8 cellular contexts compared by ENCODE assay signal in the genomic region with DNA sequence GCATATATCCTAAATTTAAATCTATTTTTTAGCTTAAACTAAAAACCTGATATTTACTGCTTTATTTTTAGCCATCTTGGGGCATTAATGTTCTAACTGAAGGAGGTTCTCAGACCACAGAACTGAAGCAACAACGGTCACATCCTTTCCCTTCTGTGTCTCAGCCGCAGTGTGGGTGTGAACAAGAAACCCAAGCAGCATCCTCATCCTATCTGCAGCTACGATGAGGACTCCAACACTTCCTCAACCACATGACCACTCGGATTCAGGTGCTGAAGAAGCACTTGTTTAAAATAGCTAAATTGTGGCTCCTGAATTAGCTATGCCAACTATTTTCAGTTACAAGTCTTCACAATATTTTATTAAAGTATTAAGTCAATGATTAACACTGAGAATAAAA. TPM values are rescaled to one million over a fixed set of nuclear protein-coding genes. Genes with fewer than 3 reads are reported as not detected.
DNase-seq lines count a peak whose midpoint lies in the region; ATAC-seq, FAIRE-seq and TF ChIP-seq lines count a peak whose summit lies in the region.

No MANE protein-coding gene starts in this region.

- no peak for TF ChIP-seq RAD21 in HepG2 (CRISPR knock-in tag; IDR thresholded peaks at IDR 0.05)

- H3K27me3 ChIP-seq in esophagus muscularis mucosa (no peaks in the 10 kb centered on the region), HepG2 (ENCODE audit: control insufficient read depth in 1 of 2, insufficient read depth in 2 of 2, low read length in 2 of 2) (no peaks in the 10 kb centered on the region)

- peaks cover 14% of the 10 kb centered on the region for H3K36me3 Mint-ChIP-seq in T-helper 1 cell treated with Interleukin-12 subunit alpha and Interleukin-12 subunit beta and Interleukin-4 antibody, amounts not matched to agents 30 μg/mL and 1 μg/mL, for 36 hours (ENCODE audit: low read depth)

- TF ChIP-seq EP300 in esophagus muscularis mucosa (IDR thresholded peaks at IDR 0.05), result no peak
- no peak for TF ChIP-seq EP300 in HepG2 (IDR thresholded peaks at IDR 0.05; ENCODE audit: low read depth in 2 of 2, low read length in 2 of 2)
- no peak for TF ChIP-seq EP300 in HepG2 (CRISPR knock-in tag; IDR thresholded peaks at IDR 0.05; ENCODE audit: borderline replicate concordance)

- H3K9me3 Mint-ChIP-seq in T-helper 1 cell treated with Interleukin-12 subunit alpha and Interleukin-12 subunit beta and Interleukin-4 antibody, amounts not matched to agents 30 μg/mL and 1 μg/mL, for 36 hours, result no peaks in the 10 kb centered on the region

- peaks cover 88% of the 10 kb centered on the region for H3K79me2 ChIP-seq in HepG2 (ENCODE audit: insufficient read depth, low read length)

- POLR2A ChIA-PET in HepG2 (lab: Yijun Ruan, JAX), result no interaction called here

- ATAC-seq in GM19395 (IDR thresholded peaks at IDR 0.05; ENCODE audit: unreplicated experiment), result peak; percentile 71
- peak; percentile 67 for ATAC-seq in HG03066 (IDR thresholded peaks at IDR 0.05; ENCODE audit: low read depth, unreplicated experiment)
- ATAC-seq in HepG2, result no peak

- H3K4me1 Mint-ChIP-seq in T-helper 1 cell treated with Interleukin-12 subunit alpha and Interleukin-12 subunit beta and Interleukin-4 antibody, amounts not matched to agents 30 μg/mL and 1 μg/mL, for 36 hours (ENCODE audit: low read depth), result peaks cover 60% of the 10 kb centered on the region

- H3K36me3 ChIP-seq in esophagus muscularis mucosa, result no peaks in the 10 kb centered on the region
- H3K36me3 ChIP-seq in HepG2 (replicated peaks in 1 of 2; ENCODE audit: control insufficient read depth in 1 of 2, insufficient read depth in 2 of 2, low read length in 2 of 2), result no peaks in the 10 kb centered on the region

- H3K9ac ChIP-seq in HepG2 (ENCODE audit: insufficient read depth, low read depth, low read length), result no peak overlapping the region

- intact Hi-C loops in esophagus muscularis mucosa (cut with DNase I), result no loop called here
- intact Hi-C loops in HepG2 (cut with micrococcal nuclease; ENCODE audit: unreplicated experiment), result no loop called here

- peak overlapping the region; percentile 6 to 100 (median 93) for H3K27ac ChIP-seq in esophagus muscularis mucosa (replicated peaks in 1 of 4)
- no peak overlapping the region for H3K27ac ChIP-seq in HepG2 (ENCODE audit: extremely low read length, insufficient read depth, low read length)

- H3K9me3 ChIP-seq in esophagus muscularis mucosa, result no peaks in the 10 kb centered on the region
- H3K9me3 ChIP-seq in HepG2 (ENCODE audit: low read length), result no peaks in the 10 kb centered on the region

- H3K27ac Mint-ChIP-seq in T-helper 1 cell treated with Interleukin-12 subunit alpha and Interleukin-12 subunit beta and Interleukin-4 antibody, amounts not matched to agents 30 μg/mL and 1 μg/mL, for 36 hours, result peak overlapping the region; percentile 88

- H3K4me1 ChIP-seq in esophagus muscularis mucosa, result peaks cover 58 to 86% (median 83%) of the 10 kb centered on the region in 4 donors
- peaks cover 66% of the 10 kb centered on the region for H3K4me1 ChIP-seq in HepG2 (ENCODE audit: insufficient read depth, low read length)

- no peak overlapping the region for H2AFZ ChIP-seq in HepG2 (ENCODE audit: low read length)

- BruUV-seq in HepG2 (replicated peaks; lab: Mats Ljungman, UMichigan), result no TSS peak

- no peak for TF ChIP-seq POLR2A in esophagus muscularis mucosa (IDR thresholded peaks at IDR 0.05; ENCODE audit: low read depth)
- TF ChIP-seq POLR2A in HepG2 (IDR thresholded peaks at IDR 0.05; ENCODE audit: insufficient read depth in 1 of 2, low read depth in 2 of 2, low read length in 2 of 2), result no peak

- DNase-seq in esophagus muscularis mucosa (ENCODE audit: extremely low spot score), result peak; percentile 37
- DNase-seq in NCI-H2227 (lab: John Stamatoyannopoulos, UW; ENCODE audit: unreplicated experiment), result no peak
- no peak for DNase-seq in NCI-H226
- no peak for DNase-seq in NCI-H187 (lab: John Stamatoyannopoulos, UW)
- no peak for DNase-seq in HepG2 (ENCODE audit: low spot score)

- H3K4me3 ChIP-seq in esophagus muscularis mucosa (no peak overlapping the region), HepG2 (replicated peaks in 1 of 3; ENCODE audit: insufficient read depth in 1 of 3, low read depth in 2 of 3, low read length in 3 of 3) (no peak overlapping the region)

- no peak for FAIRE-seq in HepG2 (lab: Jason Lieb, UNC)

- 33% methylated on average over 4 of the region's 4 CpGs for WGBS in esophagus muscularis mucosa
- WGBS in HepG2 (ENCODE audit: low lambda C conversion rate), result 78% methylated on average over 4 of the region's 4 CpGs

- in situ Hi-C loops in HepG2 (cut with HindIII; ENCODE audit: extremely low pct_ligation_motif_present, low pct_unique_long_range_greater_than_20kb), result no loop called here

- no peak overlapping the region for H3K4me2 ChIP-seq in HepG2 (ENCODE audit: low read depth, low read length)

- no peaks in the 10 kb centered on the region for H3K27me3 Mint-ChIP-seq in T-helper 1 cell treated with Interleukin-12 subunit alpha and Interleukin-12 subunit beta and Interleukin-4 antibody, amounts not matched to agents 30 μg/mL and 1 μg/mL, for 36 hours (ENCODE audit: low read depth)

- peaks cover 17% of the 10 kb centered on the region for H4K20me1 ChIP-seq in HepG2 (ENCODE audit: insufficient read depth, low read length)

- peak overlapping the region; percentile 40 for H3K4me3 Mint-ChIP-seq in T-helper 1 cell treated with Interleukin-12 subunit alpha and Interleukin-12 subunit beta and Interleukin-4 antibody, amounts not matched to agents 30 μg/mL and 1 μg/mL, for 36 hours

- CTCF ChIA-PET in HepG2 (lab: Yijun Ruan, JAX; ENCODE audit: low intra/inter-chr PET ratio, low total read pairs), result no interaction called here

- no peak for TF ChIP-seq CTCF in esophagus muscularis mucosa (IDR thresholded peaks at IDR 0.05)
- no peak for TF ChIP-seq CTCF in HepG2 (CRISPR knock-in tag; IDR thresholded peaks at IDR 0.05)

TF ChIP-seq in HepG2, 621 proteins besides CTCF, POLR2A, EP300 and RAD21:
- no peak for TF ChIP-seq ZNF496 (CRISPR knock-in tag; IDR thresholded peaks at IDR 0.05; ENCODE audit: insufficient replicate concordance)
- no peak for TF ChIP-seq NCOA5 (CRISPR knock-in tag; IDR thresholded peaks at IDR 0.05)
- TF ChIP-seq SMYD3 (CRISPR knock-in tag; IDR thresholded peaks at IDR 0.05), result no peak
- TF ChIP-seq CREM (IDR thresholded peaks at IDR 0.05), result no peak
- TF ChIP-seq CREM (CRISPR knock-in tag; IDR thresholded peaks at IDR 0.05), result no peak
- TF ChIP-seq TOPORS (CRISPR knock-in tag; IDR thresholded peaks at IDR 0.05), result no peak

RNA-seq across cellular contexts. Expression of a gene that starts 5.3 kb away (rescaled TPM):
- total RNA-seq in esophagus muscularis mucosa, result 100 to 1,000 TPM; 166 to 235 (median 202) TPM
- 26.0 and 37.3 TPM in 2 replicates for total RNA-seq in HepG2 (2016; rRNA removed; fragmentation: Illumina TruSeq; extraction: Trizol)
- total RNA-seq in HepG2 (2016; cell fraction: cytosol; rRNA removed; fragmentation: Illumina TruSeq; extraction: Trizol; ENCODE audit: low read depth), result 23.2 and 25.4 TPM in 2 replicates
- total RNA-seq in HepG2 (2016; cell fraction: insoluble cytoplasmic fraction; rRNA removed; fragmentation: Illumina TruSeq; extraction: Trizol), result 23.4 and 37.6 TPM in 2 replicates
- 25.1 and 27.8 TPM in 2 replicates for total RNA-seq in HepG2 (2016; cell fraction: membrane; rRNA removed; fragmentation: Illumina TruSeq; extraction: Trizol)
- total RNA-seq in HepG2 (2016; cell fraction: nucleus; rRNA removed; fragmentation: Illumina TruSeq; extraction: Trizol), result 30.5 and 36.8 TPM in 2 replicates
- 28.5 and 29.6 TPM in 2 replicates for polyA plus RNA-seq in HepG2 (2011; rRNA removed)
- polyA plus RNA-seq in HepG2 (2011; cell fraction: cytosol; rRNA removed), result 21.0 and 24.9 TPM in 2 replicates
- 30.7 and 35.6 TPM in 2 replicates for polyA plus RNA-seq in HepG2 (2011; cell fraction: nucleus; rRNA removed)
- polyA plus RNA-seq in HepG2 (2012), result 24.9 and 27.0 TPM in 2 replicates
- 6.2 and 6.5 TPM in 2 replicates for polyA plus RNA-seq in HepG2 (2016; cell fraction: cytosol; fragmentation: Illumina TruSeq; extraction: Trizol; ENCODE audit: low read depth)
- polyA plus RNA-seq in HepG2 (2016; cell fraction: insoluble cytoplasmic fraction; fragmentation: Illumina TruSeq; extraction: Trizol; ENCODE audit: low read depth), result 18.2 and 18.4 TPM in 2 replicates
- 12.5 and 13.5 TPM in 2 replicates for polyA plus RNA-seq in HepG2 (2016; cell fraction: membrane; fragmentation: Illumina TruSeq; extraction: Trizol; ENCODE audit: low read depth)
- 36.5 and 39.4 TPM in 2 replicates for polyA plus RNA-seq in HepG2 (2016; cell fraction: nucleus; fragmentation: Illumina TruSeq; extraction: Trizol; ENCODE audit: insufficient read depth, low read depth)
- polyA minus RNA-seq in HepG2 (2011; rRNA and poly(A)+ RNA removed; ENCODE audit: low replicate concordance), result 37.9 and 66.1 TPM in 2 replicates
- polyA minus RNA-seq in HepG2 (2011; cell fraction: cytosol; rRNA and poly(A)+ RNA removed), result 35.0 and 40.6 TPM in 2 replicates
- polyA minus RNA-seq in HepG2 (2011; cell fraction: nucleus; rRNA and poly(A)+ RNA removed), result 30.6 and 37.2 TPM in 2 replicates

RNA-seq across cellular contexts. Expression of a gene that starts 32.3 kb away (rescaled TPM):
- total RNA-seq in esophagus muscularis mucosa (10 to 100 TPM; 18.3 to 32.0 (median 24.9) TPM), HepG2 (2016; rRNA removed; fragmentation: Illumina TruSeq; extraction: Trizol) (3.4 and 4.9 TPM in 2 replicates)
- 11.3 and 18.9 TPM in 2 replicates for total RNA-seq in HepG2 (2016; cell fraction: cytosol; rRNA removed; fragmentation: Illumina TruSeq; extraction: Trizol; ENCODE audit: low read depth)
- 3.1 and 3.9 TPM in 2 replicates for total RNA-seq in HepG2 (2016; cell fraction: insoluble cytoplasmic fraction; rRNA removed; fragmentation: Illumina TruSeq; extraction: Trizol)
- 4.8 and 9.2 TPM in 2 replicates for total RNA-seq in HepG2 (2016; cell fraction: membrane; rRNA removed; fragmentation: Illumina TruSeq; extraction: Trizol)
- total RNA-seq in HepG2 (2016; cell fraction: nucleus; rRNA removed; fragmentation: Illumina TruSeq; extraction: Trizol), result 3.6 and 5.0 TPM in 2 replicates
- 8.6 and 9.1 TPM in 2 replicates for polyA plus RNA-seq in HepG2 (2011; rRNA removed)
- polyA plus RNA-seq in HepG2 (2011; cell fraction: cytosol; rRNA removed), result 5.3 and 9.7 TPM in 2 replicates
- 24.5 and 26.0 TPM in 2 replicates for polyA plus RNA-seq in HepG2 (2011; cell fraction: nucleus; rRNA removed)
- polyA plus RNA-seq in HepG2 (2012), result 4.3 and 5.5 TPM in 2 replicates
- 0.75 and 0.90 TPM in 2 replicates for polyA plus RNA-seq in HepG2 (2016; cell fraction: cytosol; fragmentation: Illumina TruSeq; extraction: Trizol; ENCODE audit: low read depth)
- 3.5 and 4.2 TPM in 2 replicates for polyA plus RNA-seq in HepG2 (2016; cell fraction: insoluble cytoplasmic fraction; fragmentation: Illumina TruSeq; extraction: Trizol; ENCODE audit: low read depth)
- 0.78 and 0.89 TPM in 2 replicates for polyA plus RNA-seq in HepG2 (2016; cell fraction: membrane; fragmentation: Illumina TruSeq; extraction: Trizol; ENCODE audit: low read depth)
- polyA plus RNA-seq in HepG2 (2016; cell fraction: nucleus; fragmentation: Illumina TruSeq; extraction: Trizol; ENCODE audit: insufficient read depth, low read depth), result 9.9 and 10.3 TPM in 2 replicates
- 3.9 and 5.9 TPM in 2 replicates for polyA minus RNA-seq in HepG2 (2011; rRNA and poly(A)+ RNA removed; ENCODE audit: low replicate concordance)
- polyA minus RNA-seq in HepG2 (2011; cell fraction: cytosol; rRNA and poly(A)+ RNA removed), result 1.9 and 2.6 TPM in 2 replicates
- polyA minus RNA-seq in HepG2 (2011; cell fraction: nucleus; rRNA and poly(A)+ RNA removed), result 8.8 and 11.6 TPM in 2 replicates
